In genomic region chr11:118277312-118277711, GRCh38 we compare ENCODE assay signal across 10 cellular contexts. TPM values are rescaled to one million over a fixed set of nuclear protein-coding genes. Genes with fewer than 3 reads are reported as not detected.
DNase-seq lines count a peak whose midpoint lies in the region; ATAC-seq and TF ChIP-seq lines count a peak whose summit lies in the region.
"Had no signal": no experiment of that assay in that cellular context is flagged by ENCODE, and none has a peak within 500 bp of the region (broad histone marks: within the 10 kb centered on the region; RNA-seq: fewer than 3 reads in every experiment).

No MANE protein-coding gene starts in this region.

- H3K4me3 ChIP-seq in GM06990 (replicated peaks; ENCODE audit: low read depth, low read length) = no peak overlapping the region
- H3K4me3 ChIP-seq in lung = no peak overlapping the region

- 81 to 87% methylated on average over 1 of the region's 1 CpG for WGBS in lung, 2 donors

- H3K36me3 Mint-ChIP-seq in activated naive CD8-positive, alpha-beta T cell treated with anti-CD3 and anti-CD28 coated beads, Interleukin-2, amount 50 U/mL, for 24 hours (ENCODE audit: low read depth) = no peaks in the 10 kb centered on the region
- H3K36me3 Mint-ChIP-seq in chondrocyte (ENCODE audit: low read depth) = no peaks in the 10 kb centered on the region

- H3K27me3 ChIP-seq in GM06990 (replicated peaks; ENCODE audit: control insufficient read depth, insufficient read depth, low read length) (no peaks in the 10 kb centered on the region; the same call in 1 of the 2 replicates), lung (ENCODE audit: control insufficient read depth, insufficient read depth) (no peaks in the 10 kb centered on the region)

- peaks cover 0 to 3% of the 10 kb centered on the region in 2 donors for H3K4me1 ChIP-seq in lung (ENCODE audit: control insufficient read depth in 2 of 2, insufficient read depth in 2 of 2, low read length in 2 of 2)

- no peak overlapping the region for H3K4me3 Mint-ChIP-seq in activated naive CD8-positive, alpha-beta T cell treated with anti-CD3 and anti-CD28 coated beads, Interleukin-2, amount 50 U/mL, for 24 hours
- no peak overlapping the region for H3K4me3 Mint-ChIP-seq in chondrocyte (ENCODE audit: unreplicated experiment)

- peaks cover 47% of the 10 kb centered on the region for H3K4me1 Mint-ChIP-seq in activated naive CD8-positive, alpha-beta T cell treated with anti-CD3 and anti-CD28 coated beads, Interleukin-2, amount 50 U/mL, for 24 hours
- no peaks in the 10 kb centered on the region for H3K4me1 Mint-ChIP-seq in chondrocyte (ENCODE audit: low read depth)

- H3K9me3 Mint-ChIP-seq in activated naive CD8-positive, alpha-beta T cell treated with anti-CD3 and anti-CD28 coated beads, Interleukin-2, amount 50 U/mL, for 24 hours = no peaks in the 10 kb centered on the region
- no peaks in the 10 kb centered on the region for H3K9me3 Mint-ChIP-seq in chondrocyte (ENCODE audit: low read depth)

- no peak for TF ChIP-seq CTCF in GM06990 (IDR thresholded peaks at IDR 0.05; ENCODE audit: insufficient read depth, low read length, poor library complexity, severe bottlenecking)
- no peak for TF ChIP-seq CTCF in lung (IDR thresholded peaks at IDR 0.05; ENCODE audit: control extremely low read depth, extremely low read depth)
- TF ChIP-seq CTCF in chondrocyte (IDR thresholded peaks at IDR 0.05) = no peak

- peak; percentile 14 for DNase-seq in GM06990 (ENCODE audit: extremely low read depth, insufficient read length)
- peak; percentile 80 for DNase-seq in HT-29 (ENCODE audit: low spot score)
- DNase-seq in activated naive CD8-positive, alpha-beta T cell treated with anti-CD3 and anti-CD28 coated beads, Interleukin-2, amount 50 U/mL, for 24 hours = no peak
- no peak for DNase-seq in lung (ENCODE audit: low spot score)
- DNase-seq in chondrocyte (ENCODE audit: low spot score) = no peak
- no peak for DNase-seq in NCI-H748 treated with DMSO at 0.1 percent for 48 hours (lab: John Stamatoyannopoulos, UW)
- no peak for DNase-seq in occipital lobe (lab: John Stamatoyannopoulos, UW)
- DNase-seq: DMS79, NCI-H1105 had no signal

- H3K36me3 ChIP-seq in GM06990 (ENCODE audit: control insufficient read depth, insufficient read depth, low read length) = no peaks in the 10 kb centered on the region
- no peaks in the 10 kb centered on the region for H3K36me3 ChIP-seq in lung (ENCODE audit: control insufficient read depth in 2 of 2, insufficient read depth in 2 of 2, low read length in 2 of 2)

- no peaks in the 10 kb centered on the region for H3K9me3 ChIP-seq in lung (ENCODE audit: control insufficient read depth in 2 of 2, insufficient read depth in 1 of 2, low read length in 1 of 2)

- ATAC-seq in activated naive CD8-positive, alpha-beta T cell treated with anti-CD3 and anti-CD28 coated beads, Interleukin-2, amount 50 U/mL, for 24 hours = peak; percentile 86
- ATAC-seq in lung (ENCODE audit: insufficient read depth, low FRiP score) (peak; percentile 68), HG03108 (IDR thresholded peaks at IDR 0.05; ENCODE audit: unreplicated experiment) (no peak)

- H3K27ac ChIP-seq in lung (ENCODE audit: low read depth in 1 of 2, low read length in 1 of 2) = no peak overlapping the region

- peak overlapping the region; percentile 44 for H3K27ac Mint-ChIP-seq in activated naive CD8-positive, alpha-beta T cell treated with anti-CD3 and anti-CD28 coated beads, Interleukin-2, amount 50 U/mL, for 24 hours
- H3K27ac Mint-ChIP-seq in chondrocyte (ENCODE audit: unreplicated experiment) = no peak overlapping the region

- H3K27me3 Mint-ChIP-seq in activated naive CD8-positive, alpha-beta T cell treated with anti-CD3 and anti-CD28 coated beads, Interleukin-2, amount 50 U/mL, for 24 hours = no peaks in the 10 kb centered on the region
- H3K27me3 Mint-ChIP-seq in chondrocyte (ENCODE audit: low read depth) = peaks cover 28% of the 10 kb centered on the region

RNA-seq across cellular contexts. Expression of gene MPZL2, which starts 13.2 kb away (rescaled TPM):
- total RNA-seq in HT-29 (2014; rRNA removed; shearing (Covaris generic)) = 24.3 and 30.4 TPM in 2 replicates
- total RNA-seq in lung (100 to 1,000 TPM; 116 to 143 TPM), chondrocyte (not detected in 3 replicates), occipital lobe (1.4 TPM)
- polyA plus RNA-seq in lung = 100 to 1,000 TPM in 1 of 2 donors, 10 to 100 TPM in 1; 87.2 to 120 TPM

RNA-seq across cellular contexts. Expression of gene MPZL3, which starts 25.1 kb away (rescaled TPM):
- total RNA-seq in HT-29 (2014; rRNA removed; shearing (Covaris generic)) = 11.1 and 11.7 TPM in 2 replicates
- total RNA-seq in lung (10 to 100 TPM; 12.4 to 22.6 TPM), chondrocyte (1.1 to 1.7 TPM (median 1.6 TPM) in 3 replicates), occipital lobe (1.6 TPM)
- polyA plus RNA-seq in lung = 1 to 10 TPM; 7.7 to 9.9 TPM

RNA-seq across cellular contexts. Expression of gene CD3E, which starts 27.2 kb away (rescaled TPM):
- not detected in 2 replicates for total RNA-seq in HT-29 (2014; rRNA removed; shearing (Covaris generic))
- 1 to 10 TPM; 4.4 to 5.3 TPM for total RNA-seq in lung
- 1 to 10 TPM; 5.1 to 5.7 TPM for polyA plus RNA-seq in lung
- total RNA-seq in chondrocyte = not detected in 3 replicates
- total RNA-seq in occipital lobe = not detected

RNA-seq across cellular contexts. Expression of gene JAML, which starts 52.5 kb away (rescaled TPM):
- 0.10 TPM in 1 of 2 replicates, not detected in the other for total RNA-seq in HT-29 (2014; rRNA removed; shearing (Covaris generic))
- total RNA-seq in lung (10 to 100 TPM; 29.3 to 49.1 TPM), chondrocyte (not detected in 3 replicates), occipital lobe (1.2 TPM)
- 10 to 100 TPM; 34.4 to 36.5 TPM for polyA plus RNA-seq in lung

Comparison
In these comparisons a context has a peak if more than half of its experiments do, and no peak if none do; other contexts are left out.
1. DNase-seq: peak in GM06990 (single experiment) and HT-29 (single experiment); none in activated naive CD8-positive, alpha-beta T cell treated with anti-CD3 and anti-CD28 coated beads, Interleukin-2, amount 50 U/mL, for 24 hours (single experiment), lung (single experiment), chondrocyte (single experiment), NCI-H748 treated with DMSO at 0.1 percent for 48 hours (single experiment) and occipital lobe (single experiment).
2. RNA of gene MPZL2, which starts 13.2 kb away (total RNA-seq): 116 to 143 TPM in lung and 24.3 to 30.4 TPM in HT-29; 1.4 TPM in occipital lobe (single experiment) and not detected in chondrocyte; every median in the first group is over 10 times any median in the second.